Comparison of ENCODE assay signal across 11 cellular contexts in genomic region chr20:6613280-6613861, GRCh38.
DNase-seq lines count a peak whose midpoint lies in the region; ATAC-seq, FAIRE-seq and TF ChIP-seq lines count a peak whose summit lies in the region.
"Had no signal": no experiment of that assay in that cellular context is flagged by ENCODE, and none has a peak within 500 bp of the region (broad histone marks: within the 10 kb centered on the region; RNA-seq: fewer than 3 reads in every experiment).

No MANE protein-coding gene starts in this region.

- ATAC-seq in GM19397 (IDR thresholded peaks at IDR 0.05; ENCODE audit: unreplicated experiment) = peak; percentile 66
- ATAC-seq in HG03175 (IDR thresholded peaks at IDR 0.05; ENCODE audit: unreplicated experiment) = peak; percentile 61
- ATAC-seq: CD8-positive, alpha-beta T cell; SK-N-SH treated with all-trans-retinoic acid at 6 μM for 48 hours had no signal

- intact Hi-C loops in transverse colon (cut with DNase I; ENCODE audit: low total_unique reads) = no loop called here
- intact Hi-C loops in lower leg skin (cut with DNase I; ENCODE audit: low total_unique reads) = no loop called here

- no peaks in the 10 kb centered on the region for H3K36me3 ChIP-seq in transverse colon

- no peaks in the 10 kb centered on the region for H3K9me3 ChIP-seq in transverse colon

- in situ Hi-C loops in transverse colon (cut with MboI; ENCODE audit: low pct_ligation_motif_present in 1 of 4, low pct_unique_long_range_greater_than_20kb in 1 of 4, low sequenced_read_pairs in 3 of 4) = no loop called here

- no peak for TF ChIP-seq EP300 in transverse colon (IDR thresholded peaks at IDR 0.05; ENCODE audit: low read depth)

- H3K4me1 ChIP-seq in transverse colon = no peaks in the 10 kb centered on the region

- H3K27me3 ChIP-seq in transverse colon = no peaks in the 10 kb centered on the region

- TF ChIP-seq POLR2A in transverse colon (IDR thresholded peaks at IDR 0.05) = no peak
- no peak for TF ChIP-seq POLR2A in lower leg skin (IDR thresholded peaks at IDR 0.05)

- no peak overlapping the region for H3K27ac ChIP-seq in transverse colon

- H3K4me3 ChIP-seq in transverse colon (no peak overlapping the region), lower leg skin (ENCODE audit: low read depth, poor library complexity, severe bottlenecking) (no peak overlapping the region)

- DNase-seq in SHP77 treated with DMSO at 0.1 percent for 48 hours (lab: John Stamatoyannopoulos, UW) (peak; percentile 17), urothelium cell line (ENCODE audit: low spot score) (peak; percentile 27), transverse colon (no peak), NCI-H226 (no peak), lower leg skin (ENCODE audit: low spot score in 2 of 2) (no peak)
- DNase-seq: CD8-positive, alpha-beta T cell; NCI-H524; stimulated activated CD4-positive, alpha-beta T cell treated with anti-CD3 and anti-CD28 coated beads, Interleukin-4, amount 100 ng/mL, for 4 hours had no signal

- WGBS in transverse colon (ENCODE audit: low coverage in 1 of 2), 2 donors = 57 to 58% methylated on average over 5 to 8 of the region's 8 CpGs
- WGBS in lower leg skin, 2 donors = 56 to 68% methylated on average over 8 of the region's 8 CpGs

- no peak for FAIRE-seq in urothelium cell line (lab: Jason Lieb, UNC)

- TF ChIP-seq CTCF in transverse colon (IDR thresholded peaks at IDR 0.05) (no peak), lower leg skin (IDR thresholded peaks at IDR 0.05) (no peak)

Comparison
In these comparisons a context has a peak if more than half of its experiments do, and no peak if none do; other contexts are left out.
1. DNase-seq: peak in SHP77 treated with DMSO at 0.1 percent for 48 hours (single experiment) and urothelium cell line (single experiment); none in transverse colon (single experiment), NCI-H226 (single experiment) and lower leg skin (0 of 2).